ENCODE assay signal across 8 cellular contexts in the genomic region with DNA sequence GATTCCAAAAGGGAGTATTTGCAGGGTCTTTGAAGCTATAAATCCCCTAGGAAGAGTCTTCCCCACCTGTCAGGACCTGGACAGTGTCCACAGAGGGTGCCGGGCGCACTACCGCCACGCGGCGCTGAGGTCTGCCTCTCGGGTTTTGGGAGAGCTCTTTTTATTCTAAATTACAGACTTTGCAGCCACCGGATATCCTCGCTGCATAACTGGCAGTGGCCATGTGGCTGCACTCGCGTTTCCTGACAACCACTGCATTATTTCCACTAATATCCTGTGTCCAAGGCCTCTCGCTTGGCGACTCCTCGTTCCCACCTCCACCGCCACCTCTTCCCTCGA. TPM values are rescaled to one million over a fixed set of nuclear protein-coding genes. Genes with fewer than 3 reads are reported as not detected.
DNase-seq lines count a peak whose midpoint lies in the region; ATAC-seq, FAIRE-seq and TF ChIP-seq lines count a peak whose summit lies in the region.

No MANE protein-coding gene starts in this region.

- TF ChIP-seq CTCF in DOHH2 (IDR thresholded peaks at IDR 0.05; ENCODE audit: low read depth, low read length, poor library complexity, severe bottlenecking) (peak; percentile 33), cardiac muscle cell (IDR thresholded peaks at IDR 0.05; ENCODE audit: low read depth, low read length) (peak; percentile 22), pancreas (IDR thresholded peaks at IDR 0.05) (no peak)

- H3K27ac ChIP-seq in DOHH2 (ENCODE audit: low read depth, low read length) (peak overlapping the region; percentile 85), cardiac muscle cell (no peak overlapping the region), pancreas (peak overlapping the region; percentile 78 to 93 (median 89))

- H3K27me3 ChIP-seq in DOHH2 (ENCODE audit: control insufficient read depth, low read length) = no peaks in the 10 kb centered on the region
- H3K27me3 ChIP-seq in cardiac muscle cell = peaks cover 11% of the 10 kb centered on the region
- no peaks in the 10 kb centered on the region for H3K27me3 ChIP-seq in pancreas

- no peak for FAIRE-seq in pancreas (lab: Jason Lieb, UNC)

- peaks cover 46% of the 10 kb centered on the region for H3K79me2 ChIP-seq in DOHH2 (ENCODE audit: control insufficient read depth, low read length)

- ATAC-seq in GM21619 (IDR thresholded peaks at IDR 0.05; ENCODE audit: unreplicated experiment) (peak; percentile 12), pancreas (peak; percentile 32 to 54 (median 40))
- ATAC-seq in activated naive CD4-positive, alpha-beta T cell treated with anti-CD3 and anti-CD28 coated beads, Interleukin-2, amount 50 U/mL, for 72 hours = peak in 1 of 2 donors; percentile 25

- DNase-seq in NCI-H1092 treated with DMSO at 0.1 percent for 48 hours (lab: John Stamatoyannopoulos, UW) (peak; percentile 55), cardiac muscle cell (ENCODE audit: low read depth in 1 of 2, low spot score in 1 of 2) (peak; percentile 52 to 67), pancreas (peak; percentile 63 to 81 (median 68)), middle frontal gyrus (ENCODE audit: extremely low spot score, low spot score) (no peak), putamen (ENCODE audit: low spot score) (no peak)
- DNase-seq in activated naive CD4-positive, alpha-beta T cell treated with anti-CD3 and anti-CD28 coated beads, Interleukin-2, amount 50 U/mL, for 72 hours (ENCODE audit: low spot score in 2 of 2) = peak in 1 of 2 donors; percentile 33

- 0 to 1% methylated on average over 16 of the region's 16 CpGs for WGBS in pancreas, 2 donors

- peaks cover 45% of the 10 kb centered on the region for H3F3A ChIP-seq in DOHH2 (ENCODE audit: control insufficient read depth, insufficient read depth)

- no peaks in the 10 kb centered on the region for H3K9me2 ChIP-seq in DOHH2 (replicated peaks; ENCODE audit: control insufficient read depth, low read length)

- H3K4me3 ChIP-seq in DOHH2 (ENCODE audit: low read length) (peak overlapping the region; percentile 71), cardiac muscle cell (peak overlapping the region; percentile 68), pancreas (peak overlapping the region; percentile 39 to 97 (median 84))

- peak overlapping the region; percentile 35 to 61 for H3K27ac Mint-ChIP-seq in activated naive CD4-positive, alpha-beta T cell treated with anti-CD3 and anti-CD28 coated beads, Interleukin-2, amount 50 U/mL, for 72 hours

- H3K9me3 ChIP-seq in DOHH2 (ENCODE audit: control insufficient read depth, insufficient read depth, low read length) (no peaks in the 10 kb centered on the region), cardiac muscle cell (ENCODE audit: low read depth) (no peaks in the 10 kb centered on the region), pancreas (no peaks in the 10 kb centered on the region)

- H3K4me1 ChIP-seq in DOHH2 (ENCODE audit: control insufficient read depth, low read length) (peaks cover 53% of the 10 kb centered on the region), cardiac muscle cell (ENCODE audit: low read depth) (peaks cover 6% of the 10 kb centered on the region), pancreas (peaks cover 0 to 39% (median 6%) of the 10 kb centered on the region in 3 donors)

- intact Hi-C loops in pancreas (cut with DNase I) = loop anchor here in 1 of 3 donors (10.0 kb wide), 1 partner anchor 109 kb away; no protein-coding TSS in a partner anchor

- H3K9me3 Mint-ChIP-seq in activated naive CD4-positive, alpha-beta T cell treated with anti-CD3 and anti-CD28 coated beads, Interleukin-2, amount 50 U/mL, for 72 hours = no peaks in the 10 kb centered on the region

- H3K4me2 ChIP-seq in DOHH2 (ENCODE audit: low read length) = peak overlapping the region; percentile 76

- peaks cover 14 to 21% of the 10 kb centered on the region in 2 donors for H3K36me3 Mint-ChIP-seq in activated naive CD4-positive, alpha-beta T cell treated with anti-CD3 and anti-CD28 coated beads, Interleukin-2, amount 50 U/mL, for 72 hours

- H3K36me3 ChIP-seq in DOHH2 (ENCODE audit: control insufficient read depth, low read length) (peaks cover 41% of the 10 kb centered on the region), cardiac muscle cell (no peaks in the 10 kb centered on the region), pancreas (no peaks in the 10 kb centered on the region)

- H4K20me1 ChIP-seq in DOHH2 (ENCODE audit: control insufficient read depth, insufficient read depth, low read depth, low read length) = peaks cover 16% of the 10 kb centered on the region; the same call in 1 of the 2 replicates

RNA-seq across cellular contexts. Expression of gene TMEM131L, which starts 0.6 kb away (rescaled TPM):
- total RNA-seq in activated naive CD4-positive, alpha-beta T cell treated with anti-CD3 and anti-CD28 coated beads, Interleukin-2, amount 50 U/mL, for 72 hours = 10 to 100 TPM; 44.8 to 47.7 TPM
- total RNA-seq in cardiac muscle cell (2.1 and 7.4 TPM in 2 replicates), pancreas (10 to 100 TPM; 17.0 to 29.5 (median 25.0) TPM)
- polyA plus RNA-seq in cardiac muscle cell (3.3 and 5.0 TPM in 2 replicates), pancreas (10 to 100 TPM in 1 of 2 donors, 1 to 10 TPM in 1; 9.4 to 11.2 TPM)

Comparison
In these comparisons a context has a peak if more than half of its experiments do, and no peak if none do; other contexts are left out.
1. CTCF ChIP-seq: peak in DOHH2 (single experiment) and cardiac muscle cell (single experiment); none in pancreas (0 of 4).
2. DNase-seq: peak in NCI-H1092 treated with DMSO at 0.1 percent for 48 hours (single experiment), cardiac muscle cell (2 of 2) and pancreas (6 of 6); none in middle frontal gyrus (single experiment) and putamen (single experiment).
3. Peak in every context shown above with its lines, with median percentiles within 50 percentile points of each other: H3K4me3 ChIP-seq.